In the genomic region with DNA sequence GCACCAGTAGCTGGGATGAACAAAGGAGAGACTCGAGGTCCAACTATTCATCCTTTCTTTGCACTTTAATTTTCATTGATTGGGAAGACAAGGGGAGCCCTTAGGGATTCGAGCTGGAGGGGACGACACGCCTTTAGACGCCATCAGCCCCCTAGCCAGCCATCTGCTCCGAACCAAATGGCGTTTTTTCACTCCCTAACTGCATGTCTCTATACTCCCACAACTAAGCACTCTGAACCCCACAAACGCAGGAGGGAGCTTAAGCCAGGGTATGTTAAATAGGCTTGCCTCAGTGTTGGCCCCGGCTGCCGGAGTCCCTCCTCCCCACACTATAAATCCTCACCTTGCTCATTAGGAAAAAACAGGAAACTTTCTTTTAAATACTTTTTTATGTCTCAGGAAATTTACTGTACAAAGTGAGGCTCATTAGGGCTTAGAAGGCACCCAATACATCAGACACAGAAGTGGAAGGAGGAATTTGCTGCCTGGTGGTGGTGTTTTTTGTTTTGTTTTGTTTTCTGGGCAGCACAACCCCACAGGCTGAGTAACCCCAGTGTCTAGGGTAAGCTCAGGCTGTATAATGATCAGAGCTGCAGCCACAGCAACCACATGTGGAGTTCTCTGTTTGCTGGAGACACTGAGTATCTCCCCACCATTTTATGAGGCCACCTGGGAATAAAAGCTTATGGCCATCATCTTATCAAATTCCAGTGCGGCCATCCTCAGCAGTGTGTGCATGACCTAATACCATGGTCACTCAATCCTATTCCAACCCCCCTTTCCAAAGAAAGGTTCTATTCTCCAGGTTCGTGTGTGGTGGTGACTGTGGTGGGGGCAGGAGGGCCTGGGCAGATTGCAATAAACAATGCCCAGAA, we compare ENCODE assay signal across 14 cellular contexts. TPM values are rescaled to one million over a fixed set of nuclear protein-coding genes. Genes with fewer than 3 reads are reported as not detected.
DNase-seq lines count a peak whose midpoint lies in the region; ATAC-seq and TF ChIP-seq lines count a peak whose summit lies in the region.
"Had no signal": no experiment of that assay in that cellular context is flagged by ENCODE, and none has a peak within 500 bp of the region (broad histone marks: within the 10 kb centered on the region; RNA-seq: fewer than 3 reads in every experiment).

No MANE protein-coding gene starts in this region.

- H3K27me3 Mint-ChIP-seq in CD4-positive, alpha-beta memory T cell, result peaks cover 33 to 40% of the 10 kb centered on the region in 2 donors
- H3K27me3 Mint-ChIP-seq in H9 (ENCODE audit: low read depth), result peaks cover 73% of the 10 kb centered on the region
- H3K27me3 Mint-ChIP-seq in activated T-cell treated with anti-CD3 and anti-CD28 coated beads, Interleukin-2, amount 50 U/mL, for 72 hours (ENCODE audit: low read depth), result peaks cover 61% of the 10 kb centered on the region
- peaks cover 0 to 34% (median 10%) of the 10 kb centered on the region in 5 donors for H3K27me3 Mint-ChIP-seq in naive thymus-derived CD8-positive, alpha-beta T cell

- H2AK5ac ChIP-seq in H9 (ENCODE audit: insufficient read length, low read length), result no peak overlapping the region

- H3K27ac ChIP-seq in CD4-positive, alpha-beta memory T cell (ENCODE audit: low read depth, low read length), result no peak overlapping the region
- H3K27ac ChIP-seq in H9 (ENCODE audit: insufficient read length, low read depth, low read length) (no peak overlapping the region), aorta (ENCODE audit: low read depth in 1 of 2, low read length in 2 of 2) (no peak overlapping the region)
- H3K27ac ChIP-seq: foreskin keratinocyte, left ventricle myocardium inferior, right atrium auricular region had no signal

- H4K20me1 ChIP-seq in H9 (ENCODE audit: control insufficient read depth, insufficient read depth, insufficient read length), result no peaks in the 10 kb centered on the region

- WGBS in H9 (ENCODE audit: extremely low coverage, insufficient read length, low lambda C conversion rate), result no CpG with 5 or more reads among the region's 12 CpGs
- 22 to 32% methylated on average over 12 of the region's 12 CpGs for WGBS in aorta, 2 donors

- H4K5ac ChIP-seq in H9 (ENCODE audit: insufficient read length, low read depth, low read length), result no peak overlapping the region

- H3K9me3 Mint-ChIP-seq in CD4-positive, alpha-beta memory T cell, result no peaks in the 10 kb centered on the region
- H3K9me3 Mint-ChIP-seq in H9, result peaks cover 4 to 6% of the 10 kb centered on the region in 2 experiments
- no peaks in the 10 kb centered on the region for H3K9me3 Mint-ChIP-seq in activated T-cell treated with anti-CD3 and anti-CD28 coated beads, Interleukin-2, amount 50 U/mL, for 72 hours
- no peaks in the 10 kb centered on the region for H3K9me3 Mint-ChIP-seq in naive thymus-derived CD8-positive, alpha-beta T cell
- H3K9me3 Mint-ChIP-seq: activated T-helper 2 cell treated with anti-CD3 and anti-CD28 coated beads, Interferon-gamma antibody, Interleukin-2, Interleukin-4, amounts not matched to agents 10 μg/mL and 5 μg/mL and 100 μg/mL, durations not matched to agents 14 hours and 24 hours and 36 hours had no signal

- H3K4me2 ChIP-seq in H9 (ENCODE audit: insufficient read depth, insufficient read length, low read length), result peak overlapping the region; percentile 40

- H2BK20ac ChIP-seq in H9 (ENCODE audit: low read depth, low read length, poor library complexity, severe bottlenecking), result no peak overlapping the region

- H3K14ac ChIP-seq in H9 (ENCODE audit: insufficient read depth, low read length), result no peak overlapping the region

- H4K91ac ChIP-seq in H9 (ENCODE audit: insufficient read length, low read depth, low read length), result no peak overlapping the region

- H3K27ac Mint-ChIP-seq in CD4-positive, alpha-beta memory T cell, result peak overlapping the region in 1 of 7 donors; percentile 4
- H3K27ac Mint-ChIP-seq in H9, result peak overlapping the region in 1 of 3 experiments; percentile 40; a peak in 1 of 7 replicates
- H3K27ac Mint-ChIP-seq in activated T-cell treated with anti-CD3 and anti-CD28 coated beads, Interleukin-2, amount 50 U/mL, for 72 hours, result no peak overlapping the region
- peak overlapping the region in 3 of 10 donors; percentile 6 to 31 (median 8) for H3K27ac Mint-ChIP-seq in naive thymus-derived CD8-positive, alpha-beta T cell
- H3K27ac Mint-ChIP-seq: activated T-helper 2 cell treated with anti-CD3 and anti-CD28 coated beads, Interferon-gamma antibody, Interleukin-2, Interleukin-4, amounts not matched to agents 10 μg/mL and 5 μg/mL and 100 μg/mL, durations not matched to agents 14 hours and 24 hours and 36 hours had no signal

- no peak for ATAC-seq in activated T-cell treated with anti-CD3 and anti-CD28 coated beads, Interleukin-2, amount 50 U/mL, for 72 hours (replicated peaks in 1 of 2)
- no peak for ATAC-seq in naive thymus-derived CD8-positive, alpha-beta T cell
- ATAC-seq in aorta (ENCODE audit: low FRiP score), result no peak
- ATAC-seq: foreskin keratinocyte had no signal

- no peak overlapping the region for H3K56ac ChIP-seq in H9 (ENCODE audit: insufficient read length, low read depth, low read length)

- intact Hi-C loops in CD4-positive, alpha-beta memory T cell (cut with micrococcal nuclease), result loop anchor here (1.0 to 5.0 kb wide), 5 partner anchors 147 to 504 kb away; no protein-coding TSS in a partner anchor
- intact Hi-C loops in aorta (cut with DNase I), result loop anchor here (2.0 to 10.0 kb wide), 4 partner anchors 129 to 463 kb away; no protein-coding TSS in a partner anchor

- CTCF ChIA-PET in CD4-positive, alpha-beta memory T cell (lab: Charles Lee; ENCODE audit: partially characterized antibody), result interaction anchor here (0.7 to 6.2 kb wide), 10 partner anchors 10 to 463 kb away, joined by 3 to 31 read pairs (median 5); no protein-coding TSS in a partner anchor

- no peak overlapping the region for H3T11ph ChIP-seq in H9 (ENCODE audit: low read length)

- peaks cover 57% of the 10 kb centered on the region for H3K4me1 ChIP-seq in CD4-positive, alpha-beta memory T cell (ENCODE audit: insufficient read depth, low read length)
- H3K4me1 ChIP-seq in H9 (ENCODE audit: insufficient read depth, low read length) (peaks cover 8% of the 10 kb centered on the region; the same call in 1 of the 2 replicates), aorta (ENCODE audit: control insufficient read depth in 1 of 2, insufficient read depth in 2 of 2, low read length in 2 of 2) (no peaks in the 10 kb centered on the region)

- H4K8ac ChIP-seq in H9 (replicated peaks; ENCODE audit: insufficient read length, low read depth, low read length), result no peak overlapping the region

- H3K18ac ChIP-seq in H9 (ENCODE audit: insufficient read length, low read depth, low read length), result no peak overlapping the region

- H3K4ac ChIP-seq in H9 (ENCODE audit: low read depth, low read length), result no peak overlapping the region

- peaks cover 24 to 43% (median 30%) of the 10 kb centered on the region in 4 donors for H3K4me1 Mint-ChIP-seq in CD4-positive, alpha-beta memory T cell
- peaks cover 52 to 57% of the 10 kb centered on the region in 2 experiments for H3K4me1 Mint-ChIP-seq in H9
- H3K4me1 Mint-ChIP-seq in activated T-cell treated with anti-CD3 and anti-CD28 coated beads, Interleukin-2, amount 50 U/mL, for 72 hours (ENCODE audit: low read depth), result peaks cover 47% of the 10 kb centered on the region
- peaks cover 25 to 48% (median 41%) of the 10 kb centered on the region in 4 donors for H3K4me1 Mint-ChIP-seq in naive thymus-derived CD8-positive, alpha-beta T cell

- H3K36me3 Mint-ChIP-seq in CD4-positive, alpha-beta memory T cell, result peaks cover 0 to 4% of the 10 kb centered on the region in 2 donors
- peaks cover under 1 to 8% (median 6%) of the 10 kb centered on the region in 3 experiments; a peak in 3 of 7 replicates for H3K36me3 Mint-ChIP-seq in H9 (ENCODE audit: insufficient read depth in 1 of 3, low read depth in 3 of 3)
- peaks cover 3 to 6% of the 10 kb centered on the region in 2 donors for H3K36me3 Mint-ChIP-seq in activated T-cell treated with anti-CD3 and anti-CD28 coated beads, Interleukin-2, amount 50 U/mL, for 72 hours (ENCODE audit: insufficient read depth in 2 of 2)
- H3K36me3 Mint-ChIP-seq in naive thymus-derived CD8-positive, alpha-beta T cell, result no peaks in the 10 kb centered on the region

- no peaks in the 10 kb centered on the region for H3K79me2 ChIP-seq in H9 (ENCODE audit: insufficient read depth, low read length)

- no peak overlapping the region for H3K9ac ChIP-seq in H9 (ENCODE audit: extremely low read depth, insufficient read length, low read length)

- H2BK15ac ChIP-seq in H9 (ENCODE audit: low read depth, low read length), result no peak overlapping the region

- POLR2A ChIA-PET in CD4-positive, alpha-beta memory T cell (lab: Charles Lee; ENCODE audit: partially characterized antibody), result interaction anchor here (0.8 to 4.3 kb wide), 3 partner anchors 13 to 22 kb away, joined by 3 to 22 read pairs (median 8); partner anchors contain the start of gene FAM120B
- POLR2A ChIA-PET in naive thymus-derived CD8-positive, alpha-beta T cell (lab: Charles Lee), result interaction anchor here (0.6 to 2.0 kb wide), 9 partner anchors 12 to 335 kb away, joined by 3 to 11 read pairs (median 5); partner anchors contain the start of gene FAM120B

- TF ChIP-seq CTCF in H9 (conservative IDR thresholded peaks at IDR 0.05), result no peak

- H2BK12ac ChIP-seq in H9 (ENCODE audit: insufficient read length, low read depth, low read length), result no peak overlapping the region

- no peaks in the 10 kb centered on the region for H3K9me3 ChIP-seq in CD4-positive, alpha-beta memory T cell (ENCODE audit: control insufficient read depth in 1 of 2, low read length in 2 of 2)
- H3K9me3 ChIP-seq in H9 (ENCODE audit: control insufficient read depth, low read depth, low read length) (no peaks in the 10 kb centered on the region), aorta (ENCODE audit: control insufficient read depth, low read length) (no peaks in the 10 kb centered on the region)
- H3K9me3 ChIP-seq: left ventricle myocardium inferior, MG63, right atrium auricular region had no signal

- H3K79me1 ChIP-seq in H9 (ENCODE audit: insufficient read depth, low read depth, low read length, poor library complexity, severe bottlenecking), result no peaks in the 10 kb centered on the region

- H2BK120ac ChIP-seq in H9 (ENCODE audit: low read depth, low read length, poor library complexity, severe bottlenecking), result no peak overlapping the region

- no peak overlapping the region for H3K4me3 ChIP-seq in CD4-positive, alpha-beta memory T cell (ENCODE audit: low read length in 2 of 2)
- no peak overlapping the region for H3K4me3 ChIP-seq in aorta (ENCODE audit: low read length in 2 of 2)
- H3K4me3 ChIP-seq: MG63 had no signal

- no peak for DNase-seq in CD4-positive, alpha-beta memory T cell
- DNase-seq in H9 (no peak), epidermal melanocyte (ENCODE audit: insufficient read length, low spot score) (no peak), NCI-H446 (lab: John Stamatoyannopoulos, UW) (no peak), aorta (no peak)
- DNase-seq in activated T-cell treated with anti-CD3 and anti-CD28 coated beads, Interleukin-2, amount 50 U/mL, for 72 hours, result no peak
- peak in 1 of 10 donors; percentile 14 for DNase-seq in naive thymus-derived CD8-positive, alpha-beta T cell
- DNase-seq in stimulated activated CD4-positive, alpha-beta T cell treated with anti-CD3 and anti-CD28 coated beads, Interleukin-12 subunit alpha, Interleukin-12 subunit beta, amount 100 ng/mL, for 4 hours, result no peak
- DNase-seq: DMS153, foreskin keratinocyte, left ventricle myocardium inferior, MG63 had no signal

- peak overlapping the region in 6 of 8 donors; percentile 71 to 91 (median 74) for H3K4me3 Mint-ChIP-seq in CD4-positive, alpha-beta memory T cell
- H3K4me3 Mint-ChIP-seq in H9, result peak overlapping the region; percentile 8 to 92; a peak in 4 of 5 replicates
- H3K4me3 Mint-ChIP-seq in activated T-cell treated with anti-CD3 and anti-CD28 coated beads, Interleukin-2, amount 50 U/mL, for 72 hours, result peak overlapping the region; percentile 78 to 93
- peak overlapping the region in 9 of 10 donors; percentile 46 to 94 (median 72) for H3K4me3 Mint-ChIP-seq in naive thymus-derived CD8-positive, alpha-beta T cell

- H3K36me3 ChIP-seq in CD4-positive, alpha-beta memory T cell (ENCODE audit: insufficient read depth, low read length), result no peaks in the 10 kb centered on the region
- H3K36me3 ChIP-seq in aorta (ENCODE audit: control insufficient read depth in 1 of 2, insufficient read depth in 2 of 2, low read length in 1 of 2), result no peaks in the 10 kb centered on the region
- H3K36me3 ChIP-seq: left ventricle myocardium inferior, MG63, right atrium auricular region had no signal

- no peak overlapping the region for H3K23ac ChIP-seq in H9 (ENCODE audit: insufficient read length, low read depth, low read length)

- peaks cover 25% of the 10 kb centered on the region for H3K23me2 ChIP-seq in H9 (ENCODE audit: insufficient read length, low read depth, low read length, poor library complexity, severe bottlenecking)

- H2BK5ac ChIP-seq in H9 (ENCODE audit: insufficient read length, low read length), result no peak overlapping the region

- H3K27me3 ChIP-seq in CD4-positive, alpha-beta memory T cell (ENCODE audit: insufficient read depth, low read length), result peaks cover 37% of the 10 kb centered on the region
- H3K27me3 ChIP-seq in H9 (ENCODE audit: insufficient read depth, low read length) (peaks cover 45% of the 10 kb centered on the region), aorta (ENCODE audit: control insufficient read depth in 1 of 2, insufficient read depth in 2 of 2, low read length in 1 of 2) (no peaks in the 10 kb centered on the region)

- H2AFZ ChIP-seq in H9 (ENCODE audit: low read length), result no peak overlapping the region

RNA-seq across cellular contexts. Expression of gene DLL1, which starts 3.2 kb away (rescaled TPM):
- 1 to 10 TPM; 1.7 to 3.4 TPM for total RNA-seq in CD4-positive, alpha-beta memory T cell
- under 1 TPM in 1 of 2 donors, not detected in 1; 0.07 TPM for polyA plus RNA-seq in CD4-positive, alpha-beta memory T cell
- total RNA-seq in H9 (2021) (2.7 and 2.8 TPM in 2 replicates), aorta (10 to 100 TPM; 24.8 to 30.5 TPM)
- 1 to 10 TPM; 1.7 to 2.3 TPM for total RNA-seq in activated T-cell treated with anti-CD3 and anti-CD28 coated beads, Interleukin-2, amount 50 U/mL, for 72 hours
- total RNA-seq in naive thymus-derived CD8-positive, alpha-beta T cell, result 10 to 100 TPM; 14.2 to 15.9 TPM
- 1 to 10 TPM in 2 of 3 donors, under 1 TPM in 1; 0.34 to 1.5 (median 1.2) TPM for polyA plus RNA-seq in naive thymus-derived CD8-positive, alpha-beta T cell
- polyA plus RNA-seq in aorta, result 1 to 10 TPM in 1 of 2 donors, under 1 TPM in 1; 0.13 to 4.0 TPM
- total RNA-seq: activated T-helper 2 cell treated with anti-CD3 and anti-CD28 coated beads, Interferon-gamma antibody, Interleukin-2, Interleukin-4, amounts not matched to agents 10 μg/mL and 5 μg/mL and 100 μg/mL, durations not matched to agents 14 hours and 24 hours and 36 hours had no signal

RNA-seq across cellular contexts. Expression of gene FAM120B, which starts 12.4 kb away (rescaled TPM):
- total RNA-seq in CD4-positive, alpha-beta memory T cell, result 10 to 100 TPM; 46.8 to 48.6 TPM
- 10 to 100 TPM; 22.7 to 33.4 TPM for polyA plus RNA-seq in CD4-positive, alpha-beta memory T cell
- total RNA-seq in H9 (2021), result 14.9 and 16.7 TPM in 2 replicates
- 10 to 100 TPM; 17.2 to 23.2 TPM for total RNA-seq in activated T-cell treated with anti-CD3 and anti-CD28 coated beads, Interleukin-2, amount 50 U/mL, for 72 hours
- 10 to 100 TPM; 52.0 to 52.4 TPM for total RNA-seq in naive thymus-derived CD8-positive, alpha-beta T cell
- polyA plus RNA-seq in naive thymus-derived CD8-positive, alpha-beta T cell, result 10 to 100 TPM; 16.4 to 34.7 (median 29.6) TPM
- 10 to 100 TPM; 30.2 to 38.5 TPM for total RNA-seq in aorta
- polyA plus RNA-seq in aorta, result 10 to 100 TPM in 1 of 2 donors, 1 to 10 TPM in 1; 5.5 to 10.7 TPM
